8 cellular contexts compared by ENCODE assay signal in the genomic region with DNA sequence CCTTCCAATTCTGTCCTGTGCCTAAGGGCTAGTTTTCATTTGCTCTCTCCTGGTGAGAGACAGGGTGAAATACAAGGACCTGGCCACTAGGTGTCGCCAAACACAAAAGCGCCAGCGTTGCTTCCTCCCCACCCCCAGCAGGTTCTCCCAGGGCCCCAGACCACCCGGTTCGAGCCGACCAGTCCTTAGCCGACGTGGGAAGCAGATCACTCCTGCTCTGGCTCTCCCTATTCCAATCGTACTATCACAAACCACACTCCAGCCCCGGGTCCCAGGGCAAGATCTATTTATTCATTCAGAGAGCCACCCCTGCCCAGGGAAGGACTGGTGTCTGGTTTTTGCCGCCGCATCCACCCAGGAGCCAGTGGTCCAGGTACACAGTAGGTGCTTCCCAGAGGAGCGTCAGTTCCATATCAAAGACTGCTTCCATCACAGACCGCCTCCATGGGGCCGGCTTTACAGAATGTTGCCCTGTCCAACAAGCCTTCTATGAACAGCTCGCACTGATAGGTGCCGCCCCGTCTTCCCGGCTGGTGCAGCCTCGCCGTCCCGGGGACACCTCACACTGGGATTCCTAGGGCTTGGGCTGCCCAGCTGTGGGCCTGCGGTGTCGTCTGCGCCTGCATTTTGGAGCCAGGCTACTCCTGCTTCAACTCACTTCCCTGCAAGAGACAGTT. TPM values are rescaled to one million over a fixed set of nuclear protein-coding genes. Genes with fewer than 3 reads are reported as not detected.
DNase-seq lines count a peak whose midpoint lies in the region; ATAC-seq and TF ChIP-seq lines count a peak whose summit lies in the region.

No MANE protein-coding gene starts in this region.

- peaks cover 5% of the 10 kb centered on the region for H3K4me1 Mint-ChIP-seq in activated T-helper 2 cell treated with anti-CD3 and anti-CD28 coated beads, Interferon-gamma antibody, Interleukin-2, Interleukin-4, amounts not matched to agents 10 μg/mL and 5 μg/mL and 100 μg/mL, durations not matched to agents 14 hours and 24 hours and 36 hours (ENCODE audit: low read depth)
- H3K4me1 Mint-ChIP-seq in neural progenitor cell = peaks cover 12% of the 10 kb centered on the region

- H4K20me1 ChIP-seq in neural progenitor cell (ENCODE audit: low read depth) = peaks cover 7% of the 10 kb centered on the region

- peak overlapping the region; percentile 7 for H2AFZ ChIP-seq in neural progenitor cell (replicated peaks)

- H3K9me3 ChIP-seq in neural progenitor cell (ENCODE audit: low read depth) (no peaks in the 10 kb centered on the region), stomach smooth muscle (ENCODE audit: control insufficient read depth in 2 of 2, low read length in 2 of 2) (no peaks in the 10 kb centered on the region)

- H3K27me3 ChIP-seq in neural progenitor cell = no peaks in the 10 kb centered on the region
- H3K27me3 ChIP-seq in stomach smooth muscle (ENCODE audit: control insufficient read depth in 1 of 2, insufficient read depth in 2 of 2, low read length in 2 of 2) = no peaks in the 10 kb centered on the region

- no peaks in the 10 kb centered on the region for H3K27me3 Mint-ChIP-seq in activated T-helper 2 cell treated with anti-CD3 and anti-CD28 coated beads, Interferon-gamma antibody, Interleukin-2, Interleukin-4, amounts not matched to agents 10 μg/mL and 5 μg/mL and 100 μg/mL, durations not matched to agents 14 hours and 24 hours and 36 hours (ENCODE audit: low read depth)
- H3K27me3 Mint-ChIP-seq in neural progenitor cell (ENCODE audit: insufficient read depth, low read depth) = peaks cover 3% of the 10 kb centered on the region

- no peak for ATAC-seq in HG02623 (IDR thresholded peaks at IDR 0.05; ENCODE audit: unreplicated experiment)

- no peak overlapping the region for H3K4me3 ChIP-seq in Jurkat, Clone E6-1 (ENCODE audit: low read length)
- no peak overlapping the region for H3K4me3 ChIP-seq in foreskin fibroblast (ENCODE audit: low read depth in 1 of 2, low read length in 2 of 2)
- H3K4me3 ChIP-seq in neural progenitor cell = peak overlapping the region; percentile 16
- peak overlapping the region; percentile 36 to 71 for H3K4me3 ChIP-seq in stomach smooth muscle (ENCODE audit: low read length in 2 of 2)

- intact Hi-C loops in activated T-helper 2 cell treated with anti-CD3 and anti-CD28 coated beads, Interferon-gamma antibody, Interleukin-2, Interleukin-4, amounts not matched to agents 10 μg/mL and 5 μg/mL and 100 μg/mL, durations not matched to agents 14 hours and 24 hours and 36 hours (cut with micrococcal nuclease) = loop anchor here (1.0 to 10.0 kb wide), 4 partner anchors 67 to 554 kb away; a partner anchor contains a TSS

- peaks cover 9% of the 10 kb centered on the region for H3K4me1 ChIP-seq in neural progenitor cell
- peaks cover 12% of the 10 kb centered on the region for H3K4me1 ChIP-seq in stomach smooth muscle (ENCODE audit: control insufficient read depth, insufficient read depth, low read length)

- H3K27ac ChIP-seq in neural progenitor cell = no peak overlapping the region
- peak overlapping the region; percentile 64 for H3K27ac ChIP-seq in stomach smooth muscle (ENCODE audit: low read length)

- H3K9me3 Mint-ChIP-seq in activated T-helper 2 cell treated with anti-CD3 and anti-CD28 coated beads, Interferon-gamma antibody, Interleukin-2, Interleukin-4, amounts not matched to agents 10 μg/mL and 5 μg/mL and 100 μg/mL, durations not matched to agents 14 hours and 24 hours and 36 hours = no peaks in the 10 kb centered on the region
- no peaks in the 10 kb centered on the region for H3K9me3 Mint-ChIP-seq in neural progenitor cell

- peak overlapping the region; percentile 70 for H3K4me2 ChIP-seq in neural progenitor cell

- H3K9ac ChIP-seq in neural progenitor cell (no peak overlapping the region), stomach smooth muscle (ENCODE audit: low read length in 2 of 2) (peak overlapping the region in 1 of 2 donors; percentile 29)

- no peak overlapping the region for H3K4me3 Mint-ChIP-seq in activated T-helper 2 cell treated with anti-CD3 and anti-CD28 coated beads, Interferon-gamma antibody, Interleukin-2, Interleukin-4, amounts not matched to agents 10 μg/mL and 5 μg/mL and 100 μg/mL, durations not matched to agents 14 hours and 24 hours and 36 hours (ENCODE audit: low read depth)
- H3K4me3 Mint-ChIP-seq in neural progenitor cell = peak overlapping the region; percentile 46

- TF ChIP-seq CTCF in foreskin fibroblast (IDR thresholded peaks at IDR 0.05; ENCODE audit: low read depth, low read length) = peak; percentile 90
- TF ChIP-seq CTCF in neural progenitor cell (IDR thresholded peaks at IDR 0.05) = peak; percentile 97

- H3F3A ChIP-seq in neural progenitor cell (ENCODE audit: low read depth) = peaks cover 9% of the 10 kb centered on the region

- H3K27ac Mint-ChIP-seq in activated T-helper 2 cell treated with anti-CD3 and anti-CD28 coated beads, Interferon-gamma antibody, Interleukin-2, Interleukin-4, amounts not matched to agents 10 μg/mL and 5 μg/mL and 100 μg/mL, durations not matched to agents 14 hours and 24 hours and 36 hours = no peak overlapping the region
- H3K27ac Mint-ChIP-seq in neural progenitor cell = peak overlapping the region; percentile 47

- no peaks in the 10 kb centered on the region for H3K36me3 Mint-ChIP-seq in activated T-helper 2 cell treated with anti-CD3 and anti-CD28 coated beads, Interferon-gamma antibody, Interleukin-2, Interleukin-4, amounts not matched to agents 10 μg/mL and 5 μg/mL and 100 μg/mL, durations not matched to agents 14 hours and 24 hours and 36 hours (ENCODE audit: low read depth)
- H3K36me3 Mint-ChIP-seq in neural progenitor cell = no peaks in the 10 kb centered on the region

- no peaks in the 10 kb centered on the region for H3K79me2 ChIP-seq in neural progenitor cell (ENCODE audit: low read depth)

- H3K36me3 ChIP-seq in neural progenitor cell (no peaks in the 10 kb centered on the region), stomach smooth muscle (ENCODE audit: control insufficient read depth in 2 of 2, insufficient read depth in 2 of 2, low read length in 2 of 2) (peaks cover 5% of the 10 kb centered on the region in 2 donors)

- DNase-seq in GM03348 (ENCODE audit: low spot score) (peak; percentile 95), RPMI7951 (ENCODE audit: low read depth) (peak; percentile 66), foreskin fibroblast (peak; percentile 46 to 84), neural progenitor cell (ENCODE audit: low spot score) (peak; percentile 92)
- peak; percentile 65 for DNase-seq in Jurkat, Clone E6-1 (ENCODE audit: low read depth, low spot score)
- DNase-seq in activated T-helper 2 cell treated with anti-CD3 and anti-CD28 coated beads, Interferon-gamma antibody, Interleukin-2, Interleukin-4, amounts not matched to agents 10 μg/mL and 5 μg/mL and 100 μg/mL, durations not matched to agents 14 hours and 24 hours and 36 hours (ENCODE audit: low spot score) = peak; percentile 64

RNA-seq across cellular contexts. Expression of a gene that starts 35.0 kb away (rescaled TPM):
- polyA plus RNA-seq in Jurkat, Clone E6-1 (2012; ENCODE audit: insufficient read depth, insufficient read length) = 41.5 TPM
- 30.6 and 37.0 TPM in 2 replicates for total RNA-seq in RPMI7951 (2014; rRNA removed; shearing (Covaris generic))
- 7.4 and 7.5 TPM in 2 replicates for total RNA-seq in activated T-helper 2 cell treated with anti-CD3 and anti-CD28 coated beads, Interferon-gamma antibody, Interleukin-2, Interleukin-4, amounts not matched to agents 10 μg/mL and 5 μg/mL and 100 μg/mL, durations not matched to agents 14 hours and 24 hours and 36 hours
- 68.8 and 96.0 TPM in 2 replicates for total RNA-seq in neural progenitor cell (ENCODE audit: low replicate concordance)

RNA-seq across cellular contexts. Expression of a gene that starts 51.3 kb away (rescaled TPM):
- 38.1 TPM for polyA plus RNA-seq in Jurkat, Clone E6-1 (2012; ENCODE audit: insufficient read depth, insufficient read length)
- total RNA-seq in RPMI7951 (2014; rRNA removed; shearing (Covaris generic)) = 48.3 and 53.6 TPM in 2 replicates
- total RNA-seq in activated T-helper 2 cell treated with anti-CD3 and anti-CD28 coated beads, Interferon-gamma antibody, Interleukin-2, Interleukin-4, amounts not matched to agents 10 μg/mL and 5 μg/mL and 100 μg/mL, durations not matched to agents 14 hours and 24 hours and 36 hours = 46.5 and 48.8 TPM in 2 replicates
- 75.4 and 112 TPM in 2 replicates for total RNA-seq in neural progenitor cell (ENCODE audit: low replicate concordance)

Comparison
In these comparisons a context has a peak if more than half of its experiments do, and no peak if none do; other contexts are left out.
1. H3K4me3 ChIP-seq: peak in neural progenitor cell (single experiment) and stomach smooth muscle (2 of 2); none in Jurkat, Clone E6-1 (single experiment) and foreskin fibroblast (0 of 2).
2. Peak in every context shown above with its lines, with median percentiles within 50 percentile points of each other: DNase-seq.